4 cellular contexts compared by ENCODE assay signal in the genomic region with DNA sequence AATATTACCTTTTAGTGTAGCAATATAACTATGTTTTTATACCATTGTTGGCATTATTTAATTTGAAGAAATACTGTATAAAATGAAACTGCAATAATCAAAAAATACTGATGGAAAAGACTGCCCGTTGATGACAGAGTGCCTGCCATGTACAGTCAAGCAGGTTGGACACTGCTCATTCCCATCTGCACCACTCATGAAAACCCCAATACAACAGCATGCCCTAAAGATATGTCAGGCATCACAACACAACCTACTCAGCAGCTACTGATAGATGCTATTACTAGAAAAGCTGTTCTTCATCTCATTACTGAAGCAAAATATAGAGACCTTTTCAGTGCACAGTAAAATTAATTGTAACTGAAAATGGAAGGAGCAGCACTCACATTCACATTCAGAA.
"Had no signal": no experiment of that assay in that cellular context is flagged by ENCODE, and none has a peak within 500 bp of the region (broad histone marks: within the 10 kb centered on the region; RNA-seq: fewer than 3 reads in every experiment).

No MANE protein-coding gene starts in this region.

- DNase-seq: H9, HCEC 1CT, IMR-90 had no signal

- ATAC-seq: GM23338 had no signal

- H3K4me3 ChIP-seq: GM23338 had no signal
